ENCODE assay signal across 8 cellular contexts in genomic region chr10:29658984-29659769, GRCh38. TPM values are rescaled to one million over a fixed set of nuclear protein-coding genes. Genes with fewer than 3 reads are reported as not detected.
DNase-seq lines count a peak whose midpoint lies in the region; ATAC-seq and TF ChIP-seq lines count a peak whose summit lies in the region.

No MANE protein-coding gene starts in this region.

- 10% methylated on average over 9 of the region's 9 CpGs for WGBS in aorta, 2 donors

- no peaks in the 10 kb centered on the region for H3K27me3 ChIP-seq in foreskin keratinocyte
- H3K27me3 ChIP-seq in aorta (ENCODE audit: control insufficient read depth in 1 of 2, insufficient read depth in 2 of 2, low read length in 1 of 2), result no peaks in the 10 kb centered on the region

- peaks cover 9% of the 10 kb centered on the region for H3K27me3 Mint-ChIP-seq in activated T-cell treated with anti-CD3 and anti-CD28 coated beads, Interleukin-2, amount 50 U/mL, for 24 hours

- H3K4me3 ChIP-seq in aorta (ENCODE audit: low read length in 2 of 2), result no peak overlapping the region

- peaks cover 5 to 6% of the 10 kb centered on the region in 2 donors for H3K36me3 ChIP-seq in aorta (ENCODE audit: control insufficient read depth in 1 of 2, insufficient read depth in 2 of 2, low read length in 1 of 2)

- H3K4me1 ChIP-seq in foreskin keratinocyte, result peaks cover 24% of the 10 kb centered on the region
- H3K4me1 ChIP-seq in aorta (ENCODE audit: control insufficient read depth in 1 of 2, insufficient read depth in 2 of 2, low read length in 2 of 2), result peaks cover 10 to 19% of the 10 kb centered on the region in 2 donors

- H3K27ac Mint-ChIP-seq in activated T-cell treated with anti-CD3 and anti-CD28 coated beads, Interleukin-2, amount 50 U/mL, for 24 hours, result peak overlapping the region; percentile 70

- TF ChIP-seq CTCF in foreskin keratinocyte (conservative IDR thresholded peaks at IDR 0.05), result peak; percentile 65

- intact Hi-C loops in aorta (cut with DNase I), result no loop called here

- H3K27ac ChIP-seq in foreskin keratinocyte (peak overlapping the region; percentile 65), aorta (ENCODE audit: low read depth in 1 of 2, low read length in 2 of 2) (peak overlapping the region; percentile 69 to 77)

- no peaks in the 10 kb centered on the region for H3K9me3 ChIP-seq in aorta (ENCODE audit: control insufficient read depth, low read length)

- peaks cover 13% of the 10 kb centered on the region for H3K9me3 Mint-ChIP-seq in activated T-cell treated with anti-CD3 and anti-CD28 coated beads, Interleukin-2, amount 50 U/mL, for 24 hours

- H3K36me3 Mint-ChIP-seq in activated T-cell treated with anti-CD3 and anti-CD28 coated beads, Interleukin-2, amount 50 U/mL, for 24 hours (ENCODE audit: low read depth), result peaks cover 37% of the 10 kb centered on the region

- DNase-seq in NCI-H226 (peak; percentile 92), foreskin keratinocyte (peak; percentile 100), renal cortical epithelial cell (ENCODE audit: low read depth) (peak; percentile 100), aorta (peak; percentile 78 to 87), SK-N-DZ (ENCODE audit: low spot score) (no peak)
- peak; percentile 63 for DNase-seq in activated T-cell treated with anti-CD3 and anti-CD28 coated beads, Interleukin-2, amount 50 U/mL, for 24 hours

- peak overlapping the region; percentile 2 for H3K4me3 Mint-ChIP-seq in activated T-cell treated with anti-CD3 and anti-CD28 coated beads, Interleukin-2, amount 50 U/mL, for 24 hours

- H3K4me1 Mint-ChIP-seq in activated T-cell treated with anti-CD3 and anti-CD28 coated beads, Interleukin-2, amount 50 U/mL, for 24 hours (ENCODE audit: low read depth), result peaks cover 37% of the 10 kb centered on the region

- no peak for TF ChIP-seq POLR2A in GM18505 (IDR thresholded peaks at IDR 0.05; ENCODE audit: borderline replicate concordance, extremely low read depth, insufficient read depth, insufficient read length)

- peak; percentile 98 for ATAC-seq in GM18505 (IDR thresholded peaks at IDR 0.05; ENCODE audit: unreplicated experiment)
- ATAC-seq in HG02759 (IDR thresholded peaks at IDR 0.05; ENCODE audit: unreplicated experiment), result peak; percentile 98
- ATAC-seq in foreskin keratinocyte, result peak; percentile 97
- ATAC-seq in aorta (ENCODE audit: low FRiP score), result peak; percentile 90

RNA-seq across cellular contexts. Expression of gene SVIL, which starts 24.4 kb away (rescaled TPM):
- total RNA-seq in foreskin keratinocyte (26.9 and 27.1 TPM in 2 replicates), renal cortical epithelial cell (61.0 and 202 TPM in 2 replicates), aorta (100 to 1,000 TPM; 319 to 374 TPM)
- polyA plus RNA-seq in foreskin keratinocyte (4.8 and 4.9 TPM in 2 replicates), aorta (100 to 1,000 TPM in 1 of 2 donors, 10 to 100 TPM in 1; 68.4 to 104 TPM)
- 5.2 and 14.2 TPM in 2 replicates for polyA plus RNA-seq in SK-N-DZ (2014; cell fraction: cytosol; rRNA removed)
- 7.2 and 14.2 TPM in 2 replicates for polyA plus RNA-seq in SK-N-DZ (2014; cell fraction: nucleus; rRNA removed)
